ENCODE assay signal across 9 cellular contexts in genomic region chr5:54390015-54390414, GRCh38.
DNase-seq lines count a peak whose midpoint lies in the region; ATAC-seq and TF ChIP-seq lines count a peak whose summit lies in the region.
"Had no signal": no experiment of that assay in that cellular context is flagged by ENCODE, and none has a peak within 500 bp of the region (broad histone marks: within the 10 kb centered on the region; RNA-seq: fewer than 3 reads in every experiment).

No MANE protein-coding gene starts in this region.

- CTCF ChIA-PET in RWPE1 (lab: Yijun Ruan, JAX) = interaction anchor here (0.6 to 1.1 kb wide), 2 partner anchors 30 to 31 kb away, joined by 3 read pairs; no protein-coding TSS in a partner anchor

- POLR2A ChIA-PET in RWPE1 (lab: Yijun Ruan, JAX; ENCODE audit: low non-redundant PET) = no interaction called here

- in situ Hi-C loops in KBM-7 (cut with MboI; ENCODE audit: low pct_unique_long_range_greater_than_20kb, low sequenced_read_pairs) = no loop called here
- in situ Hi-C loops in HAP-1 (cut with MboI; ENCODE audit: low sequenced_read_pairs) = no loop called here

- H3K4me1 ChIP-seq in foreskin keratinocyte (peaks cover 10% of the 10 kb centered on the region), HAP-1 (no peaks in the 10 kb centered on the region)
- H3K4me1 ChIP-seq: uterus had no signal

- H3K27me3 ChIP-seq in foreskin keratinocyte (no peaks in the 10 kb centered on the region), HAP-1 (ENCODE audit: low read depth) (no peaks in the 10 kb centered on the region)
- H3K27me3 ChIP-seq: uterus had no signal

- no peaks in the 10 kb centered on the region for H3K36me3 ChIP-seq in HAP-1 (replicated peaks)
- H3K36me3 ChIP-seq: uterus had no signal

- H3K9me3 ChIP-seq in HAP-1 = no peaks in the 10 kb centered on the region
- H3K9me3 ChIP-seq: uterus had no signal

- no peak for TF ChIP-seq CTCF in RWPE1 (conservative IDR thresholded peaks at IDR 0.05; ENCODE audit: low read depth)
- no peak for TF ChIP-seq CTCF in foreskin keratinocyte (conservative IDR thresholded peaks at IDR 0.05)

- H3K4me3 ChIP-seq in HAP-1 = no peak overlapping the region
- H3K4me3 ChIP-seq: uterus had no signal

- H3K27ac ChIP-seq in RWPE1 = no peak overlapping the region
- peak overlapping the region; percentile 62 for H3K27ac ChIP-seq in foreskin keratinocyte
- H3K27ac ChIP-seq: uterus had no signal

- ATAC-seq in foreskin keratinocyte = peak; percentile 99
- ATAC-seq in HG03521 (IDR thresholded peaks at IDR 0.05; ENCODE audit: unreplicated experiment) = no peak

- DNase-seq in AG08395 (ENCODE audit: low spot score) = peak; percentile 49
- DNase-seq in KBM-7 = peak; percentile 53
- peak; percentile 94 for DNase-seq in RWPE1 (ENCODE audit: low spot score)
- peak; percentile 91 to 96 for DNase-seq in foreskin keratinocyte
- DNase-seq in HAP-1 (ENCODE audit: low spot score in 2 of 2) = no peak
- no peak for DNase-seq in HuH-7.5 (ENCODE audit: low spot score)
- no peak for DNase-seq in activated effector memory CD4-positive, alpha-beta T cell treated with anti-CD3 and anti-CD28 coated beads, Interleukin-2, amount 50 U/mL, for 16 hours
- DNase-seq: uterus had no signal

Comparison
In these comparisons a context has a peak if more than half of its experiments do, and no peak if none do; other contexts are left out.
1. DNase-seq: peak in AG08395 (single experiment), KBM-7 (single experiment), RWPE1 (single experiment) and foreskin keratinocyte (2 of 2); none in HAP-1 (0 of 2), HuH-7.5 (single experiment) and activated effector memory CD4-positive, alpha-beta T cell treated with anti-CD3 and anti-CD28 coated beads, Interleukin-2, amount 50 U/mL, for 16 hours (single experiment).